ENCODE assay signal across 17 cellular contexts in the genomic region with DNA sequence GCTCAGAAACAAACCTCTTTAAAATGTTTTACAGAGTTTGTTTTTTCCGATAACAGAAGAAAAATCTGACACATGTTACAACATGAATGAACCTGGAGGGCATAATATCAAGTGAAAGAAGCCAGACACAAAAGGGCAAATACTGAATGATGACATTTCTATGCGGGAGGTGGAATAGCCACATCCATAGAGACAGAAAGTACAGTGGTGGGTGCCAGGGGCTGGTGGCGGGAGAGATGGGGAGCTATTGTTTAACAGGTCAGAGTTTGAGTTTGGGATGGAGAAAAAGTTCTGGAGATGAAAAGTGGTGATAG. TPM values are rescaled to one million over a fixed set of nuclear protein-coding genes. Genes with fewer than 3 reads are reported as not detected.
DNase-seq lines count a peak whose midpoint lies in the region; ATAC-seq and TF ChIP-seq lines count a peak whose summit lies in the region.
"Had no signal": no experiment of that assay in that cellular context is flagged by ENCODE, and none has a peak within 500 bp of the region (broad histone marks: within the 10 kb centered on the region; RNA-seq: fewer than 3 reads in every experiment).

No MANE protein-coding gene starts in this region.

- H3K27ac ChIP-seq in RWPE2 (ENCODE audit: poor library complexity, severe bottlenecking) (peak overlapping the region; percentile 54), mammary epithelial cell (ENCODE audit: insufficient read depth, low read depth, low read length) (no peak overlapping the region), epithelial cell of prostate (peak overlapping the region; percentile 81)
- H3K27ac ChIP-seq: GM23248 had no signal

- 10% methylated on average over 3 of the region's 3 CpGs for WGBS in mammary epithelial cell (ENCODE audit: low coverage, missing lambda C conversion rate)

- H3K9ac ChIP-seq in mammary epithelial cell (ENCODE audit: insufficient read depth, low read length) = no peak overlapping the region
- H3K9ac ChIP-seq: GM23248 had no signal

- H3K36me3 ChIP-seq in RWPE2 (ENCODE audit: low read depth) = no peaks in the 10 kb centered on the region
- H3K36me3 ChIP-seq in mammary epithelial cell (ENCODE audit: insufficient read depth, low read length) = no peaks in the 10 kb centered on the region

- dilution Hi-C loops in mammary epithelial cell (cut with HindIII; ENCODE audit: low sequenced_read_pairs) = no loop called here

- no peaks in the 10 kb centered on the region for H3K79me2 ChIP-seq in mammary epithelial cell (ENCODE audit: insufficient read depth, low read length)

- ATAC-seq in RWPE2 (ENCODE audit: low read depth) = peak; percentile 25; the same call in 1 of the 3 replicates
- ATAC-seq: CD8-positive, alpha-beta T cell; GM12878 had no signal

- peaks cover 13% of the 10 kb centered on the region for H3K4me1 ChIP-seq in RWPE2 (ENCODE audit: insufficient read depth, poor library complexity, severe bottlenecking)
- H3K4me1 ChIP-seq in mammary epithelial cell (ENCODE audit: insufficient read depth, low read length) = peaks cover 13% of the 10 kb centered on the region
- H3K4me1 ChIP-seq: Caco-2 had no signal

- in situ Hi-C loops in mammary epithelial cell (cut with MboI; ENCODE audit: low sequenced_read_pairs in 2 of 2) = no loop called here

- H3K4me2 ChIP-seq in mammary epithelial cell (ENCODE audit: insufficient read depth, low read depth, low read length) = peak overlapping the region; percentile 42

- H4K20me1 ChIP-seq in mammary epithelial cell (ENCODE audit: insufficient read depth, low read length) = no peaks in the 10 kb centered on the region

- no peak for TF ChIP-seq CTCF in RWPE2 (IDR thresholded peaks at IDR 0.05; ENCODE audit: poor library complexity, severe bottlenecking)
- no peak for TF ChIP-seq CTCF in mammary epithelial cell (conservative IDR thresholded peaks at IDR 0.05 in 1 of 2, IDR thresholded peaks at IDR 0.05 in 1 of 2; ENCODE audit: extremely low read depth in 1 of 2, insufficient read depth in 1 of 2, low read depth in 1 of 2, low read length in 2 of 2)

- H3K27me3 ChIP-seq in RWPE2 (ENCODE audit: insufficient read depth, poor library complexity, severe bottlenecking) = no peaks in the 10 kb centered on the region
- no peaks in the 10 kb centered on the region for H3K27me3 ChIP-seq in mammary epithelial cell (ENCODE audit: insufficient read depth, low read length)

- CTCF ChIA-PET in mammary epithelial cell (lab: Charles Lee; ENCODE audit: low non-redundant PET) = no interaction called here

- H3K4me3 ChIP-seq in RWPE2 (ENCODE audit: severe bottlenecking) (no peak overlapping the region), mammary epithelial cell (replicated peaks in 1 of 3; ENCODE audit: insufficient read depth in 1 of 3, low read depth in 2 of 3, low read length in 3 of 3) (no peak overlapping the region)
- H3K4me3 ChIP-seq: GM12878, GM23248 had no signal

- BruUV-seq in mammary epithelial cell (replicated peaks; lab: Mats Ljungman, UMichigan) = no TSS peak

- DNase-seq in RWPE2 (ENCODE audit: low spot score) = no peak
- DNase-seq in mammary epithelial cell = no peak
- peak; percentile 10 for DNase-seq in epithelial cell of prostate (ENCODE audit: low read depth, low spot score)
- no peak for DNase-seq in SIG-M5 treated with dmso at 0.1 percent for 504 hours (lab: John Stamatoyannopoulos, UW; ENCODE audit: unreplicated experiment)
- no peak for DNase-seq in activated CD8-positive, alpha-beta memory T cell treated with anti-CD3 and anti-CD28 coated beads, Interleukin-2, amount 50 U/mL, for 4 hours
- no peak for DNase-seq in CD1c-positive myeloid dendritic cell (ENCODE audit: extremely low spot score)
- DNase-seq: C1 segment of cervical spinal cord; Caco-2; CD4-positive, CD25-positive, alpha-beta regulatory T cell; CD8-positive, alpha-beta T cell; DMS 273 treated with DMSO at 0.1 percent for 48 hours; EL; GDM1; GM23248; H7; HCEC 1CT had no signal

- H3K9me3 ChIP-seq in RWPE2 (ENCODE audit: severe bottlenecking) (no peaks in the 10 kb centered on the region), mammary epithelial cell (replicated peaks; ENCODE audit: insufficient read depth, low read length) (no peaks in the 10 kb centered on the region)
- H3K9me3 ChIP-seq: Caco-2 had no signal

- H2AFZ ChIP-seq in mammary epithelial cell (ENCODE audit: low read depth, low read length) = peak overlapping the region; percentile 45
- H2AFZ ChIP-seq: GM23248 had no signal

- intact Hi-C loops in mammary epithelial cell (cut with micrococcal nuclease) = no loop called here

RNA-seq across cellular contexts. Expression of a gene that starts 55.7 kb away (rescaled TPM):
- total RNA-seq in mammary epithelial cell = 10 to 100 TPM; 36.1 to 47.8 TPM
- polyA plus RNA-seq in mammary epithelial cell = 10.3 TPM
- 20.0 TPM for polyA minus RNA-seq in mammary epithelial cell
